ENCODE assay signal across 10 cellular contexts in the genomic region with DNA sequence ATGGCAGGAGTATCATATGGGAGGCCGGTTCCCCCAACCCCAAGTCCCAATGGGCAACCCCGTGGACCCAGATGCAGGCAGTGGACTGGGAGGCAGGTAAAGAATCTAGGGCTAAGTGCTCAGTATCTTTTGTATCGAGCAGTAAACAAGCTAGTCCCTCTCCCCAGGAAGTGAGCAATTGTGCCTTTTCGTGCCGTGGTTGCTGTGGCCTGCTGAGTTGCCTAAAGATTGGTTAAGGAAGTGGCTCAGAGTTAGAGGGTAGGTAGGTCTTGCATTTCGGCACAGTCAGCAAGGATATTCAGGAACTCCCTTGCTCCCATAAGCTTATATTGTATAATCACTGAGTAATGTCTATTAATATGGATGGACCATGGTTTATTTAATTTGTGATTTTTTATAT. TPM values are rescaled to one million over a fixed set of nuclear protein-coding genes. Genes with fewer than 3 reads are reported as not detected.
DNase-seq lines count a peak whose midpoint lies in the region; ATAC-seq, FAIRE-seq and TF ChIP-seq lines count a peak whose summit lies in the region.
"Had no signal": no experiment of that assay in that cellular context is flagged by ENCODE, and none has a peak within 500 bp of the region (broad histone marks: within the 10 kb centered on the region; RNA-seq: fewer than 3 reads in every experiment).

No MANE protein-coding gene starts in this region.

- H3K9me2 ChIP-seq in PC-9 (ENCODE audit: insufficient read depth): no peaks in the 10 kb centered on the region

- no peak overlapping the region for H3K4me3 ChIP-seq in PC-9

- DNase-seq in GM12892 (ENCODE audit: insufficient read length) (no peak), PC-9 (no peak), nephron progenitor cell (no peak), NCI-H1930 (lab: John Stamatoyannopoulos, UW) (no peak)
- peak; percentile 53 to 54 for DNase-seq in stimulated activated CD4-positive, alpha-beta T cell treated with anti-CD3 and anti-CD28 coated beads, Interleukin-2, amount 100 ng/mL, for 24 hours
- DNase-seq: NCI-H2029 had no signal

- H3K4me1 ChIP-seq in PC-9 (replicated peaks; ENCODE audit: insufficient read depth): peaks cover 10% of the 10 kb centered on the region; the same call in 1 of the 2 replicates

- 0 out of 2 replicates have a peak, but pooled peaks cover 4% of the 10 kb centered on the region for H3F3A ChIP-seq in PC-9 (ENCODE audit: insufficient read depth, low read depth)

- peaks cover 7% of the 10 kb centered on the region for H3K27me3 Mint-ChIP-seq in activated T-helper 17 cell treated with anti-CD3 and anti-CD28 coated beads, Interleukin-2, amount 50 U/mL, for 72 hours
- peaks cover 48% of the 10 kb centered on the region for H3K27me3 Mint-ChIP-seq in nephron progenitor cell (ENCODE audit: low read depth, poor library complexity)

- H3K4me3 Mint-ChIP-seq in activated T-helper 17 cell treated with anti-CD3 and anti-CD28 coated beads, Interleukin-2, amount 50 U/mL, for 72 hours: peak overlapping the region; percentile 71
- H3K4me3 Mint-ChIP-seq in nephron progenitor cell: no peak overlapping the region

- no peaks in the 10 kb centered on the region; the same call in 1 of the 2 replicates for H3K9me3 ChIP-seq in PC-9 (ENCODE audit: insufficient read depth, low read depth)

- H3K9me3 Mint-ChIP-seq in activated T-helper 17 cell treated with anti-CD3 and anti-CD28 coated beads, Interleukin-2, amount 50 U/mL, for 72 hours: no peaks in the 10 kb centered on the region
- H3K9me3 Mint-ChIP-seq in nephron progenitor cell: peaks cover 17% of the 10 kb centered on the region

- peak; percentile 86 for ATAC-seq in activated T-helper 17 cell treated with anti-CD3 and anti-CD28 coated beads, Interleukin-2, amount 50 U/mL, for 72 hours (replicated peaks)
- ATAC-seq in HG03097 (IDR thresholded peaks at IDR 0.05; ENCODE audit: low FRiP score, unreplicated experiment) (no peak), GM18520 (IDR thresholded peaks at IDR 0.05; ENCODE audit: unreplicated experiment) (no peak)

- peak overlapping the region; percentile 13; the same call in 1 of the 2 replicates for H3K4me2 ChIP-seq in PC-9

- H3K27ac ChIP-seq in PC-9: no peak overlapping the region

- no peaks in the 10 kb centered on the region for H4K20me1 ChIP-seq in PC-9 (ENCODE audit: insufficient read depth)

- POLR2A ChIA-PET in PC-9 (lab: Charles Lee; ENCODE audit: unreplicated experiment): interaction anchor here (0.7 kb wide), 1 partner anchor 33 kb away, joined by 15 read pairs; no protein-coding TSS in a partner anchor

- no peaks in the 10 kb centered on the region for H3K27me3 ChIP-seq in PC-9 (ENCODE audit: insufficient read depth, low read depth)

- TF ChIP-seq CTCF in PC-9 (conservative IDR thresholded peaks at IDR 0.05) (no peak), nephron progenitor cell (IDR thresholded peaks at IDR 0.05) (no peak)

- no peaks in the 10 kb centered on the region for H3K36me3 Mint-ChIP-seq in activated T-helper 17 cell treated with anti-CD3 and anti-CD28 coated beads, Interleukin-2, amount 50 U/mL, for 72 hours (ENCODE audit: low read depth)
- no peaks in the 10 kb centered on the region for H3K36me3 Mint-ChIP-seq in nephron progenitor cell (ENCODE audit: low read depth)

- peak; percentile 84 for FAIRE-seq in GM12892 (lab: Jason Lieb, UNC)
- FAIRE-seq: G401.6 had no signal

- TF ChIP-seq POLR2A in GM12892 (IDR thresholded peaks at IDR 0.05; ENCODE audit: low read depth, low read length): no peak

- no TSS peak for BruUV-seq in PC-9 (replicated peaks; lab: Mats Ljungman, UMichigan)

- peak overlapping the region; percentile 82 for H3K27ac Mint-ChIP-seq in activated T-helper 17 cell treated with anti-CD3 and anti-CD28 coated beads, Interleukin-2, amount 50 U/mL, for 72 hours
- no peak overlapping the region for H3K27ac Mint-ChIP-seq in nephron progenitor cell

- intact Hi-C loops in PC-9 (cut with micrococcal nuclease; ENCODE audit: unreplicated experiment): no loop called here

- peaks cover 13% of the 10 kb centered on the region for H3K4me1 Mint-ChIP-seq in activated T-helper 17 cell treated with anti-CD3 and anti-CD28 coated beads, Interleukin-2, amount 50 U/mL, for 72 hours
- H3K4me1 Mint-ChIP-seq in nephron progenitor cell: no peaks in the 10 kb centered on the region

- no peaks in the 10 kb centered on the region for H3K79me2 ChIP-seq in PC-9 (ENCODE audit: low read depth)

- H3K36me3 ChIP-seq in PC-9 (ENCODE audit: low read depth): no peaks in the 10 kb centered on the region

- no peak overlapping the region for H2AFZ ChIP-seq in PC-9

- CTCF ChIA-PET in PC-9 (lab: Charles Lee): no interaction called here

RNA-seq across cellular contexts. Expression of gene DNAH8, which starts 1.3 kb away (rescaled TPM):
- 1.5 TPM for polyA plus RNA-seq in GM12892 (2012; ENCODE audit: missing spikeins)
- total RNA-seq in PC-9 (2021): not detected in 2 replicates
- total RNA-seq in activated T-helper 17 cell treated with anti-CD3 and anti-CD28 coated beads, Interleukin-2, amount 50 U/mL, for 72 hours: under 1 TPM; 0.03 to 0.09 TPM

RNA-seq across cellular contexts. Expression of gene GLO1, which starts 10.9 kb away (rescaled TPM):
- 171 TPM for polyA plus RNA-seq in GM12892 (2012; ENCODE audit: missing spikeins)
- 77.1 and 118 TPM in 2 replicates for total RNA-seq in PC-9 (2021)
- 100 to 1,000 TPM in 1 of 2 donors, 10 to 100 TPM in 1; 94.5 to 190 TPM for total RNA-seq in activated T-helper 17 cell treated with anti-CD3 and anti-CD28 coated beads, Interleukin-2, amount 50 U/mL, for 72 hours

Comparison
In these comparisons a context has a peak if more than half of its experiments do, and no peak if none do; other contexts are left out.
1. DNase-seq: peak in stimulated activated CD4-positive, alpha-beta T cell treated with anti-CD3 and anti-CD28 coated beads, Interleukin-2, amount 100 ng/mL, for 24 hours (2 of 2); none in GM12892 (single experiment), PC-9 (0 of 2), nephron progenitor cell (single experiment) and NCI-H1930 (0 of 2).